12 cellular contexts compared by ENCODE assay signal in the genomic region with DNA sequence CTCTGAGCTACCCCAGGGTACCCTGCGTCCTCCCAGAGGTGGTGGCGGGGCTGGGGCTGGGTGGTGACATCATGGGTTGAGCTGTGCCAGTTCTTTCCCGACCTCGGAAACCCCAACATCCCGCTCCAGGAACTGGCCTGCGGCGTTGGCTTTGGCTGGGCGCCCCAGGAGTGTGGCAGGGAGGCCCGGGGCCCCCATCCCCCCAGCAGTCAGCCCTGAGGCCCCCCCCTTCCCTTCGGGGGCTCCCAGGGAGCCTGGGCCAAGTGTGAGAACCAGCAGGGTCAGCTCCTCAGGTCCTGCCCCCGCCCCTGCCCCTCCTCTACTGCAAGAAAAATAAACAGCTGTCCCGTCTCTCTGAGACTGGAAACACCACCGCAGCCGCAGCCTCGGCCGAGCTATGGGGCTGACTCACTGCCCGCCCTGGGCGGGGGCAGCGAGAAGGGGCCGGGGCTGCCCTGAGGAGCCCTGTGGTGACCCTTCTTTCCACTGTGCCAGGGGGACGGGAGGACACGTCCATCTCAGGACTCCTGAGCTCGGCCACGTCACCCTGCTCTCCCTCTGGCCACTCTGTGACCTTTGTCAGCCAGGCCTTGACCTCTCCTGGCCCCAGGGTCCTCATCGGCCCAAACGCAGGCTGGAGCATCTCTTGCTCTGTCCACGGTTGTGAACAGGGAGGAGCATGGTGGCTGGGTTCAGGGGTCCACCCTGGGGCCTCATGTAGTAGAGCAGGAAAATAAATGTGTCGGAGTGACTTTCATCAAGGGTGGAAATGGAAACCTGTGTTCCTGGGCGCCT.
DNase-seq lines count a peak whose midpoint lies in the region; ATAC-seq, FAIRE-seq and TF ChIP-seq lines count a peak whose summit lies in the region.
"Had no signal": no experiment of that assay in that cellular context is flagged by ENCODE, and none has a peak within 500 bp of the region (broad histone marks: within the 10 kb centered on the region; RNA-seq: fewer than 3 reads in every experiment).

No MANE protein-coding gene starts in this region.

- H3K36me3 ChIP-seq in esophagus muscularis mucosa (no peaks in the 10 kb centered on the region), osteoblast (ENCODE audit: insufficient read depth, low read length) (no peaks in the 10 kb centered on the region)
- H3K36me3 ChIP-seq: right lobe of liver had no signal

- no peak for TF ChIP-seq POLR2A in esophagus muscularis mucosa (IDR thresholded peaks at IDR 0.05; ENCODE audit: low read depth)

- H3K9me3 ChIP-seq in esophagus muscularis mucosa (no peaks in the 10 kb centered on the region), osteoblast (ENCODE audit: low read depth, low read length) (no peaks in the 10 kb centered on the region)
- H3K9me3 ChIP-seq: right lobe of liver had no signal

- WGBS in esophagus muscularis mucosa: 19% methylated on average over 21 of the region's 29 CpGs

- H3K27me3 ChIP-seq in esophagus muscularis mucosa (peaks cover 0 to 42% (median 0%) of the 10 kb centered on the region in 4 donors), osteoblast (ENCODE audit: insufficient read depth, low read length) (peaks cover 18% of the 10 kb centered on the region)
- H3K27me3 ChIP-seq: right lobe of liver had no signal

- peak; percentile 14 for FAIRE-seq in RCC 7860 (lab: Jason Lieb, UNC)

- no peak for TF ChIP-seq EP300 in esophagus muscularis mucosa (IDR thresholded peaks at IDR 0.05)

- no peaks in the 10 kb centered on the region for H3K79me2 ChIP-seq in osteoblast (ENCODE audit: insufficient read depth, low read length)

- peak overlapping the region; percentile 68 for H3K4me2 ChIP-seq in osteoblast (ENCODE audit: insufficient read depth, low read length)

- DNase-seq in Daoy (ENCODE audit: low read depth) (peak; percentile 95), RCC 7860 (ENCODE audit: low spot score) (peak; percentile 53), esophagus muscularis mucosa (ENCODE audit: extremely low spot score) (no peak), osteoblast (ENCODE audit: insufficient read length, low spot score, missing footprints) (peak; percentile 97), NOMO-1 treated with DMSO at 0.1 percent for 48 hours (lab: John Stamatoyannopoulos, UW; ENCODE audit: unreplicated experiment) (no peak), NCI-H1436 treated with DMSO at 0.1 percent for 48 hours (lab: John Stamatoyannopoulos, UW) (no peak)
- DNase-seq: activated CD8-positive, alpha-beta memory T cell treated with anti-CD3 and anti-CD28 coated beads, Interleukin-2, amount 10 ng/mL, durations not matched to agents 7 days and 5 days; NCI-H1694 treated with DMSO at 0.1 percent for 48 hours; right lobe of liver had no signal

- no peaks in the 10 kb centered on the region for H4K20me1 ChIP-seq in osteoblast (ENCODE audit: insufficient read depth, low read length)

- intact Hi-C loops in esophagus muscularis mucosa (cut with DNase I): no loop called here

- H3K4me3 ChIP-seq in esophagus muscularis mucosa (peak overlapping the region in 3 of 4 donors; percentile 19 to 27 (median 21)), osteoblast (ENCODE audit: insufficient read depth, low read length) (peak overlapping the region; percentile 57)
- H3K4me3 ChIP-seq: right lobe of liver, SK-N-MC had no signal

- H3K4me1 ChIP-seq in esophagus muscularis mucosa: peaks cover 13 to 28% (median 20%) of the 10 kb centered on the region in 4 donors
- H3K4me1 ChIP-seq in osteoblast (ENCODE audit: insufficient read depth, low read length): peaks cover 31% of the 10 kb centered on the region
- H3K4me1 ChIP-seq: right lobe of liver had no signal

- H3K27ac ChIP-seq in esophagus muscularis mucosa (replicated peaks in 1 of 4): no peak overlapping the region
- no peak overlapping the region for H3K27ac ChIP-seq in osteoblast (ENCODE audit: low read depth, low read length)
- H3K27ac ChIP-seq: right lobe of liver, SK-N-MC had no signal

- no peak overlapping the region for H2AFZ ChIP-seq in osteoblast (ENCODE audit: low read length)

- ATAC-seq in HG03342 (IDR thresholded peaks at IDR 0.05; ENCODE audit: unreplicated experiment) (no peak), HG02678 (IDR thresholded peaks at IDR 0.05; ENCODE audit: unreplicated experiment) (no peak)
- ATAC-seq: activated CD8-positive, alpha-beta memory T cell treated with anti-CD3 and anti-CD28 coated beads, Interleukin-2, amount 10 ng/mL, durations not matched to agents 7 days and 5 days had no signal

- no peak for TF ChIP-seq CTCF in esophagus muscularis mucosa (IDR thresholded peaks at IDR 0.05)
- TF ChIP-seq CTCF in osteoblast (IDR thresholded peaks at IDR 0.05; ENCODE audit: extremely low read depth, low read depth, low read length): no peak

Comparison
In these comparisons a context has a peak if more than half of its experiments do, and no peak if none do; other contexts are left out.
1. DNase-seq: peak in Daoy (single experiment), RCC 7860 (single experiment) and osteoblast (single experiment); none in esophagus muscularis mucosa (single experiment), NOMO-1 treated with DMSO at 0.1 percent for 48 hours (single experiment) and NCI-H1436 treated with DMSO at 0.1 percent for 48 hours (single experiment).